In the genomic region with DNA sequence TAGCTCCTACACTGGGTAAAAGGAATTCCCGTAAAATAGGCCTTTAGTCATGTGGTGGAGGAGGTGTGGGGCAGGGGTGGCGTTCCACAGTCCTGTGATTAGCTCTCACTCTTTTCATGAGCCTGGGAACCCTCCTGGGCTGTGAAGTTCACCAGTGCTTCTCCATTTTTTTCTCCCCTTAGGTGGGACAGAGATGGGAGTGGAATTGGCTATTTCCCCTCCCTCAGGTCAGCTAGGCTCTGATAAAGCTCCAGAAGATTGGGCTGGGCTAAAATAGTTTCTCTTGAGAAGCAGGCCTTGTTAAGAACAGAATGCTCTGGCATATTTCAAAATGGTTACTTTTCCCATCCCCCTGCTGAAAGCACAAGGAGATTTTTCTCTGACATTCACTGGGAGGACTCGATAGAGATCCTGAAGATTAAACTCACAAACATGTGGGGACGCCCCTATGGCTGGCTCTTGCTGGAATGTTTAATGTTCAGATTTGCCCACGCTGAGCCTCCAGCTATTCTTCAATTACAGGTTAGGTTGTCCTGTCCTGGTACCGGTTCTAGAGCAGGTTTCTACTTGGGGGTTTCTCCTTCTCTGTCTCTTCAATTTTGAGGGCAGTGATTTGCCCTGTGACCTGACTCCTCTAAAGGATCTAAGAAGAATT, we compare ENCODE assay signal across 15 cellular contexts. TPM values are rescaled to one million over a fixed set of nuclear protein-coding genes. Genes with fewer than 3 reads are reported as not detected.
DNase-seq lines count a peak whose midpoint lies in the region; ATAC-seq and TF ChIP-seq lines count a peak whose summit lies in the region.
"Had no signal": no experiment of that assay in that cellular context is flagged by ENCODE, and none has a peak within 500 bp of the region (broad histone marks: within the 10 kb centered on the region; RNA-seq: fewer than 3 reads in every experiment).

No MANE protein-coding gene starts in this region.

- 86 to 90% methylated on average over 3 to 6 of the region's 6 CpGs for WGBS in mesodermal cell (ENCODE audit: insufficient coverage in 2 of 2), 2 experiments
- WGBS in suprapubic skin, result 59% methylated on average over 6 of the region's 6 CpGs
- WGBS in upper lobe of left lung, 2 donors, result 84 to 89% methylated on average over 6 of the region's 6 CpGs

- H3K27ac ChIP-seq in mesodermal cell (ENCODE audit: low read depth, low read length, severe bottlenecking) (peak overlapping the region; percentile 44), suprapubic skin (peak overlapping the region; percentile 6), foreskin keratinocyte (no peak overlapping the region), upper lobe of left lung (no peak overlapping the region)
- H3K27ac ChIP-seq: PC-9 had no signal

- ATAC-seq in foreskin keratinocyte (no peak), upper lobe of left lung (ENCODE audit: low FRiP score in 2 of 2) (no peak)

- H3K9me3 Mint-ChIP-seq in Calu3 (ENCODE audit: low read depth, unreplicated experiment), result no peaks in the 10 kb centered on the region
- H3K9me3 Mint-ChIP-seq: CD4-positive, alpha-beta T cell had no signal

- BruUV-seq in Calu3 (replicated peaks; lab: Mats Ljungman, UMichigan), result no TSS peak

- H3K27me3 ChIP-seq in suprapubic skin (no peaks in the 10 kb centered on the region), foreskin keratinocyte (no peaks in the 10 kb centered on the region), upper lobe of left lung (no peaks in the 10 kb centered on the region)

- TF ChIP-seq POLR2A in suprapubic skin (IDR thresholded peaks at IDR 0.05) (no peak), upper lobe of left lung (IDR thresholded peaks at IDR 0.05) (no peak)

- H3K4me1 ChIP-seq in mesodermal cell (ENCODE audit: control insufficient read depth, insufficient read depth, low read length, poor library complexity, severe bottlenecking) (peaks cover 6% of the 10 kb centered on the region), suprapubic skin (peaks cover 21% of the 10 kb centered on the region), foreskin keratinocyte (no peaks in the 10 kb centered on the region), upper lobe of left lung (no peaks in the 10 kb centered on the region)

- intact Hi-C loops in Calu3 (cut with micrococcal nuclease; ENCODE audit: unreplicated experiment), result no loop called here

- H3K36me3 Mint-ChIP-seq in Calu3 (ENCODE audit: insufficient read depth, unreplicated experiment), result no peaks in the 10 kb centered on the region

- DNase-seq in G401 (ENCODE audit: low spot score) (peak; percentile 23), SK-N-DZ (ENCODE audit: low spot score) (peak; percentile 52), suprapubic skin (ENCODE audit: low spot score in 2 of 2) (no peak), foreskin keratinocyte (no peak), upper lobe of left lung (no peak), Calu3 (no peak)
- DNase-seq: ACHN; CD4-positive, alpha-beta T cell; HCEC 1CT; NCI-H146; NCI-H2107; NCI-H226; NCI-H526 treated with DMSO at 0.1 percent for 48 hours; PC-9 had no signal

- in situ Hi-C loops in G401 (cut with HindIII; ENCODE audit: low sequenced_read_pairs), result no loop called here

- no peaks in the 10 kb centered on the region for H3K27me3 Mint-ChIP-seq in Calu3 (ENCODE audit: unreplicated experiment)
- H3K27me3 Mint-ChIP-seq: CD4-positive, alpha-beta T cell had no signal

- H3K4me1 Mint-ChIP-seq in Calu3 (ENCODE audit: low read depth, unreplicated experiment), result no peaks in the 10 kb centered on the region

- no peak for TF ChIP-seq EP300 in suprapubic skin (IDR thresholded peaks at IDR 0.05)
- TF ChIP-seq EP300 in upper lobe of left lung (IDR thresholded peaks at IDR 0.05), result no peak

- TF ChIP-seq CTCF in suprapubic skin (IDR thresholded peaks at IDR 0.05) (no peak), foreskin keratinocyte (conservative IDR thresholded peaks at IDR 0.05) (no peak), upper lobe of left lung (IDR thresholded peaks at IDR 0.05) (no peak), Calu3 (IDR thresholded peaks at IDR 0.05; ENCODE audit: unreplicated experiment) (no peak)

- H3K4me3 ChIP-seq in mesodermal cell (ENCODE audit: extremely low read depth, insufficient read depth, low read length, poor library complexity, severe bottlenecking) (no peak overlapping the region), suprapubic skin (no peak overlapping the region), upper lobe of left lung (no peak overlapping the region)
- H3K4me3 ChIP-seq: PC-9 had no signal

- no peak overlapping the region for H3K27ac Mint-ChIP-seq in Calu3 (ENCODE audit: unreplicated experiment)
- H3K27ac Mint-ChIP-seq: CD4-positive, alpha-beta T cell had no signal

- H3K4me3 Mint-ChIP-seq in Calu3 (ENCODE audit: low read depth, unreplicated experiment), result no peak overlapping the region
- H3K4me3 Mint-ChIP-seq: CD4-positive, alpha-beta T cell had no signal

- no peaks in the 10 kb centered on the region for H3K9me3 ChIP-seq in mesodermal cell (ENCODE audit: control insufficient read depth, low read length)
- H3K9me3 ChIP-seq in suprapubic skin, result no peaks in the 10 kb centered on the region
- no peaks in the 10 kb centered on the region for H3K9me3 ChIP-seq in upper lobe of left lung

- CTCF ChIA-PET in Calu3 (lab: Charles Lee), result no interaction called here

- H3K36me3 ChIP-seq in mesodermal cell (ENCODE audit: control insufficient read depth, insufficient read depth, low read length) (no peaks in the 10 kb centered on the region), suprapubic skin (no peaks in the 10 kb centered on the region), upper lobe of left lung (no peaks in the 10 kb centered on the region)

RNA-seq across cellular contexts. Expression of a gene that starts 33.5 kb away (rescaled TPM):
- total RNA-seq in G401 (2014; rRNA removed; shearing (Covaris generic)), result 51.9 and 70.1 TPM in 2 replicates
- 33.7 and 85.1 TPM in 2 replicates for polyA plus RNA-seq in SK-N-DZ (2014; cell fraction: cytosol; rRNA removed)
- polyA plus RNA-seq in SK-N-DZ (2014; cell fraction: nucleus; rRNA removed), result 30.9 and 37.5 TPM in 2 replicates
- polyA plus RNA-seq in mesodermal cell (2013, experiment 1 of 2), result 99.2 TPM
- 95.3 TPM for polyA plus RNA-seq in mesodermal cell (2013, experiment 2 of 2)
- total RNA-seq in suprapubic skin (1,000 to 10,000 TPM in 1 of 4 donors, 100 to 1,000 TPM in 3; 466 to 1,239 (median 686) TPM), foreskin keratinocyte (204 and 209 TPM in 2 replicates), upper lobe of left lung (10 to 100 TPM in 3 of 6 donors, 1 to 10 TPM in 3; 6.3 to 24.3 (median 10.5) TPM), Calu3 (2022) (163 and 183 TPM in 2 replicates)
- polyA plus RNA-seq in foreskin keratinocyte, result 178 and 182 TPM in 2 replicates

Comparison
In these comparisons a context has a peak if more than half of its experiments do, and no peak if none do; other contexts are left out.
1. DNase-seq: peak in G401 (single experiment) and SK-N-DZ (single experiment); none in suprapubic skin (0 of 2), foreskin keratinocyte (0 of 2), upper lobe of left lung (0 of 2) and Calu3 (single experiment).
2. H3K27ac ChIP-seq: peak in mesodermal cell (single experiment) and suprapubic skin (single experiment); none in foreskin keratinocyte (single experiment) and upper lobe of left lung (0 of 4).